37 cellular contexts compared by ENCODE assay signal in the genomic region with DNA sequence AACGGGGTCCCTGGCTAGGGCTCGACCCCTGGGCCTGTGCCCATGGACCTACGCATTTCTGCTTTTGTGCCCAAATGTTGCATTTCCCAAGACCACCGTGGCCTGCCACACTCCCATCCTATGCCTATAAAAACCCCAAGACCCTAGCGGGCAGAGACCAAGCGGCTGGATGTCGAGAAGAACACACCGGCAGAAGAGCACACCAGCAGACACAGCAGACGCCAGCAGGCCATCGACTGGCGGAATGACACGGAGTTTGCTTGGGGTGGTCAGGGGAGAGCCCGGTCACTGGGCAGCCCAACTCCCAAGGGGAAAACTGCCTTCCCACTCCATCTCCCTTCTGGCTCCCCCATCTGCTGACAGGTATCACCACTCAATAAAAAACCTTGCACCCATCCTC. TPM values are rescaled to one million over a fixed set of nuclear protein-coding genes. Genes with fewer than 3 reads are reported as not detected.
"Had no signal": no experiment of that assay in that cellular context is flagged by ENCODE, and none has a peak within 500 bp of the region (broad histone marks: within the 10 kb centered on the region; RNA-seq: fewer than 3 reads in every experiment).

No MANE protein-coding gene starts in this region.

- H3K36me3 ChIP-seq: MG63 had no signal

- H3K9ac ChIP-seq: KMS-11 had no signal

- H3K4me3 ChIP-seq: MG63 had no signal

- H3K27me3 ChIP-seq: MG63 had no signal

- DNase-seq: Karpas-422, Kasumi-1, MG63, MM.1S, MV-4-11, NCI-H1048, NCI-H1092, NCI-H1092 treated with DMSO at 0.1 percent for 48 hours, NCI-H1105, NCI-H1105 treated with DMSO at 0.1 percent for 48 hours, NCI-H1417, NCI-H1417 treated with DMSO at 0.1 percent for 48 hours, NCI-H1436, NCI-H1436 treated with DMSO at 0.1 percent for 48 hours, NCI-H146, NCI-H1694, NCI-H1694 treated with DMSO at 0.1 percent for 48 hours, NCI-H187, NCI-H187 treated with DMSO at 0.1 percent for 48 hours, NCI-H1930, NCI-H2029, NCI-H2029 treated with DMSO at 0.1 percent for 48 hours, NCI-H2081, NCI-H2081 treated with DMSO at 0.1 percent for 48 hours, NCI-H2107, NCI-H2171, NCI-H2171 treated with DMSO at 0.1 percent for 48 hours, NCI-H2227 treated with DMSO at 0.1 percent for 48 hours, NCI-H226, NCI-H345, NCI-H446, NCI-H446 treated with DMSO at 0.1 percent for 48 hours, NCI-H510A, NCI-H510A treated with DMSO at 0.1 percent for 48 hours had no signal

- H3K27ac ChIP-seq: KMS-11 had no signal

- H3K4me2 ChIP-seq: KMS-11 had no signal

- H3K9me3 ChIP-seq: MG63 had no signal

RNA-seq across cellular contexts. Expression of a gene that starts 4.4 kb away (rescaled TPM):
- total RNA-seq: LHCN-M2, MCF 10A had no signal
